Comparison of ENCODE assay signal across 12 cellular contexts in genomic region chr14:106842687-106843086, GRCh38.
DNase-seq lines count a peak whose midpoint lies in the region; ATAC-seq and TF ChIP-seq lines count a peak whose summit lies in the region.
"Had no signal": no experiment of that assay in that cellular context is flagged by ENCODE, and none has a peak within 500 bp of the region (broad histone marks: within the 10 kb centered on the region; RNA-seq: fewer than 3 reads in every experiment).

No MANE protein-coding gene starts in this region.

- H3K27ac Mint-ChIP-seq in Caco-2 (ENCODE audit: unreplicated experiment) (no peak overlapping the region), naive B cell (peak overlapping the region in 5 of 6 donors; percentile 51 to 98 (median 88))
- H3K27ac Mint-ChIP-seq in activated CD4-positive, alpha-beta memory T cell treated with anti-CD3 and anti-CD28 coated beads, Interleukin-2, amount 10 ng/mL, durations not matched to agents 7 days and 5 days: no peak overlapping the region

- H3K4me1 ChIP-seq in Caco-2: peaks cover 13% of the 10 kb centered on the region; the same call in 1 of the 2 replicates
- H3K4me1 ChIP-seq in HEK293 (ENCODE audit: control insufficient read depth, insufficient read depth, low read length): peaks cover 14% of the 10 kb centered on the region

- POLR2A ChIA-PET in Caco-2 (lab: Charles Lee) (no interaction called here), HEK293 (lab: Yijun Ruan, JAX) (no interaction called here)
- POLR2A ChIA-PET in activated CD4-positive, alpha-beta memory T cell treated with anti-CD3 and anti-CD28 coated beads, Interleukin-2, amount 10 ng/mL, durations not matched to agents 7 days and 5 days (lab: Charles Lee): no interaction called here

- no peaks in the 10 kb centered on the region for H3K36me3 Mint-ChIP-seq in Caco-2 (ENCODE audit: insufficient read depth, unreplicated experiment)
- H3K36me3 Mint-ChIP-seq in naive B cell: no peaks in the 10 kb centered on the region
- no peaks in the 10 kb centered on the region for H3K36me3 Mint-ChIP-seq in activated CD4-positive, alpha-beta memory T cell treated with anti-CD3 and anti-CD28 coated beads, Interleukin-2, amount 10 ng/mL, durations not matched to agents 7 days and 5 days (ENCODE audit: low read depth)

- intact Hi-C loops in Caco-2 (cut with micrococcal nuclease; ENCODE audit: unreplicated experiment): loop anchor here (1.0 kb wide), 1 partner anchor 40 kb away; no protein-coding TSS in a partner anchor

- H3K9me3 Mint-ChIP-seq in Caco-2 (ENCODE audit: unreplicated experiment) (no peaks in the 10 kb centered on the region), naive B cell (no peaks in the 10 kb centered on the region)
- no peaks in the 10 kb centered on the region for H3K9me3 Mint-ChIP-seq in activated CD4-positive, alpha-beta memory T cell treated with anti-CD3 and anti-CD28 coated beads, Interleukin-2, amount 10 ng/mL, durations not matched to agents 7 days and 5 days

- BruUV-seq in Caco-2 (replicated peaks; lab: Mats Ljungman, UMichigan): no TSS peak

- H3K27ac ChIP-seq in HEK293 (ENCODE audit: extremely low read depth, low read depth, low read length) (no peak overlapping the region), WERI-Rb-1 (no peak overlapping the region)

- no peak overlapping the region for H3K4me3 ChIP-seq in Caco-2 (ENCODE audit: low read depth, low read length)
- no peak overlapping the region for H3K4me3 ChIP-seq in HEK293 (ENCODE audit: low read depth, low read length)
- H3K4me3 ChIP-seq in WERI-Rb-1 (ENCODE audit: low read depth, low read length): no peak overlapping the region

- no peak for ATAC-seq in naive B cell (ENCODE audit: low read depth in 2 of 2)
- ATAC-seq: activated CD4-positive, CD25-positive, alpha-beta regulatory T cell treated with anti-CD3 and anti-CD28 coated beads, Interleukin-2, amount 50 U/mL, for 24 hours; esophagus mucosa; left ventricle myocardium superior had no signal

- H3K27me3 Mint-ChIP-seq in Caco-2 (ENCODE audit: insufficient read depth, unreplicated experiment): no peaks in the 10 kb centered on the region
- no peaks in the 10 kb centered on the region for H3K27me3 Mint-ChIP-seq in naive B cell
- H3K27me3 Mint-ChIP-seq in activated CD4-positive, alpha-beta memory T cell treated with anti-CD3 and anti-CD28 coated beads, Interleukin-2, amount 10 ng/mL, durations not matched to agents 7 days and 5 days: peaks cover 48% of the 10 kb centered on the region

- H3K27me3 ChIP-seq in Caco-2 (replicated peaks; ENCODE audit: control insufficient read depth, insufficient read depth, low read length) (no peaks in the 10 kb centered on the region), WERI-Rb-1 (ENCODE audit: insufficient read depth, low read depth, severe bottlenecking) (peaks cover 89% of the 10 kb centered on the region)

- DNase-seq in Caco-2 (peak; percentile 52 to 65), WERI-Rb-1 (peak; percentile 33), naive B cell (no peak), cerebellar cortex (ENCODE audit: low spot score) (no peak), iPS-NIHi11 (ENCODE audit: low spot score) (no peak)
- DNase-seq in activated CD4-positive, alpha-beta memory T cell treated with anti-CD3 and anti-CD28 coated beads, Interleukin-2, amount 10 ng/mL, durations not matched to agents 7 days and 5 days: no peak
- DNase-seq: HCEC 1CT; left ventricle myocardium superior; stimulated activated naive CD4-positive, alpha-beta T cell treated with Interleukin-2 at 50 U/mL for 16 hours had no signal

- H3K9me3 ChIP-seq in Caco-2: no peaks in the 10 kb centered on the region
- H3K9me3 ChIP-seq in HEK293 (ENCODE audit: control insufficient read depth, insufficient read depth, low read depth, low read length): no peaks in the 10 kb centered on the region; the same call in 1 of the 2 replicates
- H3K9me3 ChIP-seq in WERI-Rb-1 (ENCODE audit: severe bottlenecking): no peaks in the 10 kb centered on the region

- H3K36me3 ChIP-seq in Caco-2 (ENCODE audit: control insufficient read depth, insufficient read depth, low read length) (no peaks in the 10 kb centered on the region), HEK293 (ENCODE audit: control insufficient read depth in 2 of 2, insufficient read depth in 1 of 2, low read length in 2 of 2) (no peaks in the 10 kb centered on the region), WERI-Rb-1 (no peaks in the 10 kb centered on the region)

- peak; percentile 73 to 83 for TF ChIP-seq CTCF in Caco-2 (IDR thresholded peaks at IDR 0.05; ENCODE audit: insufficient read depth in 1 of 2, low read depth in 1 of 2, low read length in 1 of 2, severe bottlenecking in 1 of 2, unreplicated experiment in 1 of 2)
- TF ChIP-seq CTCF in HEK293 (tag by site-specific recombination; IDR thresholded peaks at IDR 0.05): 0 out of 2 replicates have a peak, but pooled peaks have one; percentile 12
- peak; percentile 80 for TF ChIP-seq CTCF in WERI-Rb-1 (IDR thresholded peaks at IDR 0.05; ENCODE audit: low read depth, low read length)

- CTCF ChIA-PET in Caco-2 (lab: Charles Lee): interaction anchor here (1.3 to 1.6 kb wide), 2 partner anchors 12 to 30 kb away, joined by 4 to 9 read pairs; no protein-coding TSS in a partner anchor
- CTCF ChIA-PET in HEK293 (lab: Yijun Ruan, JAX): interaction anchor here (0.6 to 17.6 kb wide), 6 partner anchors 8 to 225 kb away, joined by 3 to 261 read pairs (median 4); no protein-coding TSS in a partner anchor
- CTCF ChIA-PET in activated CD4-positive, alpha-beta memory T cell treated with anti-CD3 and anti-CD28 coated beads, Interleukin-2, amount 10 ng/mL, durations not matched to agents 7 days and 5 days (lab: Charles Lee): interaction anchor here (6.8 kb wide), 1 partner anchor 11 kb away, joined by 85 read pairs; no protein-coding TSS in a partner anchor

- H3K4me1 Mint-ChIP-seq in Caco-2 (ENCODE audit: low read depth, unreplicated experiment): peaks cover 34% of the 10 kb centered on the region
- H3K4me1 Mint-ChIP-seq in naive B cell: peaks cover 39 to 58% (median 57%) of the 10 kb centered on the region in 3 donors
- H3K4me1 Mint-ChIP-seq in activated CD4-positive, alpha-beta memory T cell treated with anti-CD3 and anti-CD28 coated beads, Interleukin-2, amount 10 ng/mL, durations not matched to agents 7 days and 5 days: peaks cover 14% of the 10 kb centered on the region

- H3K4me3 Mint-ChIP-seq in Caco-2 (ENCODE audit: unreplicated experiment) (no peak overlapping the region), naive B cell (peak overlapping the region in 5 of 8 donors; percentile 31 to 99 (median 98))
- H3K4me3 Mint-ChIP-seq in activated CD4-positive, alpha-beta memory T cell treated with anti-CD3 and anti-CD28 coated beads, Interleukin-2, amount 10 ng/mL, durations not matched to agents 7 days and 5 days: no peak overlapping the region

TF ChIP-seq in HEK293, 187 proteins besides CTCF, POLR2A, EP300 and RAD21 (continues in another document):
- no peak for TF ChIP-seq ZNF133 (tag by site-specific recombination; IDR thresholded peaks at IDR 0.05)
- no peak for TF ChIP-seq ZBTB1 (tag by site-specific recombination; IDR thresholded peaks at IDR 0.05)
- TF ChIP-seq ZIC2 (tag by site-specific recombination; IDR thresholded peaks at IDR 0.05): no peak
- TF ChIP-seq ZNF18 (tag by site-specific recombination; IDR thresholded peaks at IDR 0.05): no peak
- TF ChIP-seq, protein P1, sequence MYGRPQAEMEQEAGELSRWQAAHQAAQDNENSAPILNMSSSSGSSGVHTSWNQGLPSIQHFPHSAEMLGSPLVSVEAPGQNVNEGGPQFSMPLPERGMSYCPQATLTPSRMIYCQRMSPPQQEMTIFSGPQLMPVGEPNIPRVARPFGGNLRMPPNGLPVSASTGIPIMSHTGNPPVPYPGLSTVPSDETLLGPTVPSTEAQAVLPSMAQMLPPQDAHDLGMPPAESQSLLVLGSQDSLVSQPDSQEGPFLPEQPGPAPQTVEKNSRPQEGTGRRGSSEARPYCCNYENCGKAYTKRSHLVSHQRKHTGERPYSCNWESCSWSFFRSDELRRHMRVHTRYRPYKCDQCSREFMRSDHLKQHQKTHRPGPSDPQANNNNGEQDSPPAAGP (tag by site-specific recombination; IDR thresholded peaks at IDR 0.05): no peak
- TF ChIP-seq ZNF596 (tag by site-specific recombination; IDR thresholded peaks at IDR 0.05): no peak
- TF ChIP-seq ZBTB21 (tag by site-specific recombination; IDR thresholded peaks at IDR 0.05): no peak
- TF ChIP-seq ZNF302 (tag by site-specific recombination; IDR thresholded peaks at IDR 0.05; ENCODE audit: low read depth): no peak

Comparison
In these comparisons a context has a peak if more than half of its experiments do, and no peak if none do; other contexts are left out.
1. DNase-seq: peak in Caco-2 (2 of 2) and WERI-Rb-1 (single experiment); none in naive B cell (single experiment), activated CD4-positive, alpha-beta memory T cell treated with anti-CD3 and anti-CD28 coated beads, Interleukin-2, amount 10 ng/mL, durations not matched to agents 7 days and 5 days (single experiment), cerebellar cortex (single experiment) and iPS-NIHi11 (single experiment).
2. H3K27ac Mint-ChIP-seq: peak in naive B cell (5 of 6); none in Caco-2 (single experiment) and activated CD4-positive, alpha-beta memory T cell treated with anti-CD3 and anti-CD28 coated beads, Interleukin-2, amount 10 ng/mL, durations not matched to agents 7 days and 5 days (single experiment).
3. H3K4me3 Mint-ChIP-seq: peak in naive B cell (5 of 8); none in Caco-2 (single experiment) and activated CD4-positive, alpha-beta memory T cell treated with anti-CD3 and anti-CD28 coated beads, Interleukin-2, amount 10 ng/mL, durations not matched to agents 7 days and 5 days (single experiment).
4. CTCF ChIP-seq: peak in every context shown above with its lines; median percentile 80 in WERI-Rb-1; 78 in Caco-2; 12 in HEK293.